ENCODE assay signal across 14 cellular contexts in genomic region chrX:47577424-47577823, GRCh38. TPM values are rescaled to one million over a fixed set of nuclear protein-coding genes. Genes with fewer than 3 reads are reported as not detected.
"Had no signal": no experiment of that assay in that cellular context is flagged by ENCODE, and none has a peak within 500 bp of the region (broad histone marks: within the 10 kb centered on the region; RNA-seq: fewer than 3 reads in every experiment).

No MANE protein-coding gene starts in this region.

- H3K4me1 ChIP-seq: breast epithelium, gastrocnemius medialis had no signal

- H3K27ac ChIP-seq: breast epithelium, esophagus squamous epithelium, gastrocnemius medialis, neutrophil, tibial artery, vagina had no signal

- H3K4me3 ChIP-seq: breast epithelium, esophagus squamous epithelium, gastrocnemius medialis, heart right ventricle, tibial artery, vagina had no signal

- H3K27me3 ChIP-seq: esophagus squamous epithelium, gastrocnemius medialis, tibial artery, vagina had no signal

- H3K36me3 ChIP-seq: breast epithelium, esophagus squamous epithelium, gastrocnemius medialis, heart right ventricle, neutrophil, tibial artery, vagina had no signal

- H3K9me3 ChIP-seq: breast epithelium, esophagus squamous epithelium, gastrocnemius medialis, heart right ventricle, neutrophil, tibial artery, vagina had no signal

- DNase-seq: activated CD4-positive, alpha-beta memory T cell treated with anti-CD3 and anti-CD28 coated beads for 36 hours; activated CD4-positive, CD25-positive, alpha-beta regulatory T cell treated with anti-CD3 and anti-CD28 coated beads, Interleukin-2, amount 50 U/mL, for 72 hours; activated naive CD8-positive, alpha-beta T cell treated with anti-CD3 and anti-CD28 coated beads, Interleukin-2, amount 10 ng/mL, durations not matched to agents 7 days and 5 days; esophagus squamous epithelium; gastrocnemius medialis; heart right ventricle; left ventricle myocardium superior; naive thymus-derived CD4-positive, alpha-beta T cell; T-helper 9 cell; tibial artery had no signal

- ATAC-seq: gastrocnemius medialis; heart right ventricle; left ventricle myocardium superior; naive thymus-derived CD4-positive, alpha-beta T cell; stimulated activated effector memory CD8-positive, alpha-beta T cell treated with anti-CD3 and anti-CD28 coated beads, Interleukin-12 subunit alpha, Interleukin-12 subunit beta, amount 100 ng/mL, for 72 hours had no signal

RNA-seq across cellular contexts. Expression of gene SYN1, which starts 42.2 kb away (rescaled TPM):
- total RNA-seq: breast epithelium had no signal
